In genomic region chrX:9315086-9315485, GRCh38 we compare ENCODE assay signal across 21 cellular contexts.
"Had no signal": no experiment of that assay in that cellular context is flagged by ENCODE, and none has a peak within 500 bp of the region (broad histone marks: within the 10 kb centered on the region; RNA-seq: fewer than 3 reads in every experiment).

No MANE protein-coding gene starts in this region.

- H3K4me3 Mint-ChIP-seq: naive thymus-derived CD8-positive, alpha-beta T cell had no signal

- H3K4me1 ChIP-seq: stomach, transverse colon had no signal

- H3K27me3 Mint-ChIP-seq: naive thymus-derived CD8-positive, alpha-beta T cell had no signal

- H3K27ac Mint-ChIP-seq: naive thymus-derived CD8-positive, alpha-beta T cell had no signal

- H3K9me3 Mint-ChIP-seq: naive thymus-derived CD8-positive, alpha-beta T cell had no signal

- H3K4me3 ChIP-seq: dorsolateral prefrontal cortex, heart left ventricle, lung, skin epidermis, stomach, thoracic aorta, transverse colon had no signal

- H3K36me3 ChIP-seq: heart left ventricle, neutrophil, stomach, thoracic aorta, transverse colon had no signal

- H3K27ac ChIP-seq: dorsolateral prefrontal cortex, skin epidermis, thoracic aorta had no signal

- H3K27me3 ChIP-seq: neutrophil, stomach, transverse colon had no signal

- ATAC-seq: esophagus mucosa; heart left ventricle; left colon; left ventricle myocardium superior; naive thymus-derived CD8-positive, alpha-beta T cell; sciatic nerve had no signal

- FAIRE-seq: endometrium had no signal

- DNase-seq: cortex of kidney; dorsolateral prefrontal cortex; effector memory CD4-positive, alpha-beta T cell; foreskin melanocyte; heart left ventricle; hippocampal formation; left colon; left ventricle myocardium superior; mesendoderm; naive thymus-derived CD8-positive, alpha-beta T cell; stimulated activated naive CD4-positive, alpha-beta T cell; stomach; substantia nigra; transverse colon had no signal

- H3K9me3 ChIP-seq: heart left ventricle, neutrophil, stomach, thoracic aorta, transverse colon had no signal

- H3K36me3 Mint-ChIP-seq: naive thymus-derived CD8-positive, alpha-beta T cell had no signal
